8 cellular contexts compared by ENCODE assay signal in genomic region chr19:48719263-48720171, GRCh38. TPM values are rescaled to one million over a fixed set of nuclear protein-coding genes. Genes with fewer than 3 reads are reported as not detected.
DNase-seq lines count a peak whose midpoint lies in the region; ATAC-seq and TF ChIP-seq lines count a peak whose summit lies in the region.

TSS of gene MAMSTR (minus strand) at chr19:48719725. CDS start at chr19:48719031, 694 bp downstream.

- CTCF ChIA-PET in AG04450 (lab: Charles Lee) = no interaction called here

- peak within 1 kb of the TSS; percentile 44 for H3K4me3 ChIP-seq in AG04450 (ENCODE audit: low read depth, low read length)
- H3K4me3 ChIP-seq in choroid plexus epithelial cell (ENCODE audit: low read depth, low read length) = peak within 1 kb of the TSS; percentile 77

- H3K36me3 ChIP-seq in KOPT-K1 (ENCODE audit: insufficient read depth, low read length) = no peaks in the 10 kb centered on the region

- H3K27me3 ChIP-seq in AG04450 (ENCODE audit: control insufficient read depth, insufficient read depth, low read length) = no peaks in the 10 kb centered on the region

- no peak for DNase-seq in AG04450 (ENCODE audit: low read depth, low spot score)
- DNase-seq in choroid plexus epithelial cell (ENCODE audit: low read depth) = no peak
- DNase-seq in naive B cell = no peak
- no peak for DNase-seq in mesenteric fat pad (ENCODE audit: low spot score)
- DNase-seq in cerebellum (ENCODE audit: low spot score) = no peak

- ATAC-seq in naive B cell (ENCODE audit: low read depth in 2 of 2) (no peak), HG03469 (IDR thresholded peaks at IDR 0.05; ENCODE audit: unreplicated experiment) (no peak), GM19397 (IDR thresholded peaks at IDR 0.05; ENCODE audit: unreplicated experiment) (no peak)

- H3K36me3 Mint-ChIP-seq in naive B cell = peaks cover 0 to under 1% of the 10 kb centered on the region in 2 donors

- TF ChIP-seq CTCF in AG04450 (IDR thresholded peaks at IDR 0.05; ENCODE audit: low read depth, low read length) (no peak), choroid plexus epithelial cell (conservative IDR thresholded peaks at IDR 0.05; ENCODE audit: low read depth, low read length) (no peak)

- H3K9me3 Mint-ChIP-seq in naive B cell = no peaks in the 10 kb centered on the region

- H3K4me1 Mint-ChIP-seq in naive B cell = peaks cover 17 to 29% (median 25%) of the 10 kb centered on the region in 3 donors

- POLR2A ChIA-PET in AG04450 (lab: Yijun Ruan, JAX) = no interaction called here

- H3K27ac Mint-ChIP-seq in naive B cell = peak within 1 kb of the TSS; percentile 86 to 99 (median 96)

- H3K9me3 ChIP-seq in AG04450 (ENCODE audit: control insufficient read depth, insufficient read depth, low read length) = peaks cover under 1% of the 10 kb centered on the region; the same call in 1 of the 2 replicates
- no peaks in the 10 kb centered on the region for H3K9me3 ChIP-seq in KOPT-K1 (ENCODE audit: insufficient read depth, low read length, poor library complexity, severe bottlenecking)

- H3K27me3 Mint-ChIP-seq in naive B cell = no peaks in the 10 kb centered on the region

- peak within 1 kb of the TSS; percentile 85 to 99 (median 96) for H3K4me3 Mint-ChIP-seq in naive B cell

- H3K27ac ChIP-seq in AG04450 (ENCODE audit: low read depth, low read length) (no peak within 1 kb of the TSS), KOPT-K1 (ENCODE audit: low read depth, low read length, poor library complexity, severe bottlenecking) (peak within 1 kb of the TSS; percentile 79)

RNA-seq across cellular contexts. Expression of gene MAMSTR, which starts in this region (rescaled TPM):
- polyA plus RNA-seq in AG04450 (2011; rRNA removed) = 0.58 and 0.68 TPM in 2 replicates
- 1.1 TPM in 2 replicates for polyA minus RNA-seq in AG04450 (2011; rRNA and poly(A)+ RNA removed)
- under 1 TPM in 5 of 6 donors, not detected in 1; 0.21 to 0.70 (median 0.31) TPM for polyA plus RNA-seq in naive B cell (ENCODE audit: low read depth in 6 of 6)
- total RNA-seq in mesenteric fat pad = 0.58 TPM
- 1.1 TPM for total RNA-seq in cerebellum
